Comparison of ENCODE assay signal across 1 cellular context in the genomic region with DNA sequence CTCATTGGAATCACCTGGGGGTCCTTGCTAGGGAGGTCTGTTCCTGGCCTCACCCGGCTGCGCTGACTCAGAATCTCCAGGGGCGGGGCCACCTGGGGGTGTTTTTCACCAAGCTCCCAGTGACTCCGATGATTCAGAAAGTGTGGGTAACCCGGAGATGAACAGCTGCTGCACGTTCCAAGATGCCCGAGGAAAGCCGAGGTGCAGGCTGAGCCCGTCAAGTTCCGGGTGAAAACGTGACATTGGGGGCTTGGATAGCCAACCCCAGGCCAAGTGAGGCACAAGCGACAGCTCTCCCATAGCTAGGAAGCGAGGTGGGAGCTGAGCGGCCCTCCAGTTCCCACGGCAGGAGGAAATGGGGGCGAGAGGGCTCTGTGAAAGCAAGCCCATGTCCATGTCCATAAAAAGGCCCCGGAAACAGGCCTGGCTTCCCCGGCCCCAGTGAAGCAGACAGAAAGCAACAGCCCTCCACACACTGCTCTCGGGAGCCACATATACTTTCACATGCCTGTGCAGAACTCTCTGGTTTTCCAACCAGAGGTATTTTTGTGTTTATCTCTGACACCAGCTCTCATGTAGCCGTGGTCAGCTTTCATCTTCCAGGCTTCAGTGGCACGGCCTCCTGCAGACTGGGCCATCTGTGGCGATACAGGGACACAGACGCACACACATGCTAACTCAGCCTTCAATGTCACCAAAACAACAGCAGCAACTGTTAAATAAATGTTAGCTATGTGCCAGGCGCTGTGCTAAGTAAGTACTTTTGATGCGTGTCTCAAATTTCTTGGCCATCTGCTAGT.
TF ChIP-seq lines count a peak whose summit lies in the region.

No MANE protein-coding gene starts in this region.

TF ChIP-seq in SK-N-SH treated with all-trans-retinoic acid at 6 μM for 48 hours, 23 proteins besides CTCF, POLR2A, EP300 and RAD21 (continued from another document):
- TF ChIP-seq, protein P1, sequence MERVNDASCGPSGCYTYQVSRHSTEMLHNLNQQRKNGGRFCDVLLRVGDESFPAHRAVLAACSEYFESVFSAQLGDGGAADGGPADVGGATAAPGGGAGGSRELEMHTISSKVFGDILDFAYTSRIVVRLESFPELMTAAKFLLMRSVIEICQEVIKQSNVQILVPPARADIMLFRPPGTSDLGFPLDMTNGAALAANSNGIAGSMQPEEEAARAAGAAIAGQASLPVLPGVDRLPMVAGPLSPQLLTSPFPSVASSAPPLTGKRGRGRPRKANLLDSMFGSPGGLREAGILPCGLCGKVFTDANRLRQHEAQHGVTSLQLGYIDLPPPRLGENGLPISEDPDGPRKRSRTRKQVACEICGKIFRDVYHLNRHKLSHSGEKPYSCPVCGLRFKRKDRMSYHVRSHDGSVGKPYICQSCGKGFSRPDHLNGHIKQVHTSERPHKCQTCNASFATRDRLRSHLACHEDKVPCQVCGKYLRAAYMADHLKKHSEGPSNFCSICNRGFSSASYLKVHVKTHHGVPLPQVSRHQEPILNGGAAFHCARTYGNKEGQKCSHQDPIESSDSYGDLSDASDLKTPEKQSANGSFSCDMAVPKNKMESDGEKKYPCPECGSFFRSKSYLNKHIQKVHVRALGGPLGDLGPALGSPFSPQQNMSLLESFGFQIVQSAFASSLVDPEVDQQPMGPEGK (CRISPR knock-in tag; IDR thresholded peaks at IDR 0.05; ENCODE audit: borderline replicate concordance), result no peak
- no peak for TF ChIP-seq TOX (CRISPR knock-in tag; IDR thresholded peaks at IDR 0.05; ENCODE audit: borderline replicate concordance)
- no peak for TF ChIP-seq BACH2 (CRISPR knock-in tag; IDR thresholded peaks at IDR 0.05; ENCODE audit: borderline replicate concordance)
- no peak for TF ChIP-seq ZC3H10 (CRISPR knock-in tag; IDR thresholded peaks at IDR 0.05)
- no peak for TF ChIP-seq RARB (CRISPR knock-in tag; IDR thresholded peaks at IDR 0.05)
- TF ChIP-seq CREB5 (CRISPR knock-in tag; IDR thresholded peaks at IDR 0.05; ENCODE audit: low read depth), result no peak
TF ChIP-seq in SK-N-SH treated with all-trans-retinoic acid at 6 μM for 48 hours: peak in this region for 0.
